In genomic region chr6:3023663-3024483, GRCh38 we compare ENCODE assay signal across 8 cellular contexts. TPM values are rescaled to one million over a fixed set of nuclear protein-coding genes. Genes with fewer than 3 reads are reported as not detected.
DNase-seq lines count a peak whose midpoint lies in the region; ATAC-seq, FAIRE-seq and TF ChIP-seq lines count a peak whose summit lies in the region.

No MANE protein-coding gene starts in this region.

- H3K4me3 Mint-ChIP-seq in IgD-negative memory B cell, result peak overlapping the region; percentile 88 to 93 (median 91)
- peak overlapping the region; percentile 73 for H3K4me3 Mint-ChIP-seq in activated naive CD4-positive, alpha-beta T cell treated with anti-CD3 and anti-CD28 coated beads, Interleukin-2, amount 10 ng/mL, durations not matched to agents 7 days and 5 days

- H3K36me3 Mint-ChIP-seq in IgD-negative memory B cell, result peaks cover 4% of the 10 kb centered on the region
- peaks cover 27% of the 10 kb centered on the region for H3K36me3 Mint-ChIP-seq in activated naive CD4-positive, alpha-beta T cell treated with anti-CD3 and anti-CD28 coated beads, Interleukin-2, amount 10 ng/mL, durations not matched to agents 7 days and 5 days

- ATAC-seq in GM21619 (IDR thresholded peaks at IDR 0.05; ENCODE audit: unreplicated experiment) (peak; percentile 79), heart left ventricle (peak; percentile 93 to 99 (median 98))

- peaks cover 22% of the 10 kb centered on the region for H3K79me2 ChIP-seq in DOHH2 (ENCODE audit: control insufficient read depth, low read length)

- 19 to 41% (median 33%) methylated on average over 23 to 32 of the region's 32 CpGs for WGBS in heart left ventricle, 4 donors

- peaks cover 31 to 47% (median 47%) of the 10 kb centered on the region in 3 donors for H3K4me1 Mint-ChIP-seq in IgD-negative memory B cell
- H3K4me1 Mint-ChIP-seq in activated naive CD4-positive, alpha-beta T cell treated with anti-CD3 and anti-CD28 coated beads, Interleukin-2, amount 10 ng/mL, durations not matched to agents 7 days and 5 days, result peaks cover 79% of the 10 kb centered on the region

- peaks cover 76% of the 10 kb centered on the region for H3K4me1 ChIP-seq in DOHH2 (ENCODE audit: control insufficient read depth, low read length)
- peaks cover 0 to 62% (median 20%) of the 10 kb centered on the region in 12 donors for H3K4me1 ChIP-seq in heart left ventricle

- H3K36me3 ChIP-seq in DOHH2 (ENCODE audit: control insufficient read depth, low read length) (peaks cover 13% of the 10 kb centered on the region), heart left ventricle (peaks cover 0 to 25% (median 18%) of the 10 kb centered on the region in 9 donors)

- peak overlapping the region; percentile 80 for H3K4me2 ChIP-seq in DOHH2 (ENCODE audit: low read length)

- peak in 1 of 2 donors; percentile 75 for TF ChIP-seq POLR2A in heart left ventricle (IDR thresholded peaks at IDR 0.05)

- H3F3A ChIP-seq in DOHH2 (ENCODE audit: control insufficient read depth, insufficient read depth), result peaks cover 36% of the 10 kb centered on the region

- peak overlapping the region; percentile 65 to 91 (median 76) for H3K27ac Mint-ChIP-seq in IgD-negative memory B cell
- peak overlapping the region; percentile 91 for H3K27ac Mint-ChIP-seq in activated naive CD4-positive, alpha-beta T cell treated with anti-CD3 and anti-CD28 coated beads, Interleukin-2, amount 10 ng/mL, durations not matched to agents 7 days and 5 days

- H3K9me3 ChIP-seq in DOHH2 (ENCODE audit: control insufficient read depth, insufficient read depth, low read length) (peaks cover 3% of the 10 kb centered on the region; the same call in 1 of the 2 replicates), heart left ventricle (peaks cover 0 to 3% (median 0%) of the 10 kb centered on the region in 12 donors)

- H3K27me3 Mint-ChIP-seq in IgD-negative memory B cell, result no peaks in the 10 kb centered on the region
- no peaks in the 10 kb centered on the region for H3K27me3 Mint-ChIP-seq in activated naive CD4-positive, alpha-beta T cell treated with anti-CD3 and anti-CD28 coated beads, Interleukin-2, amount 10 ng/mL, durations not matched to agents 7 days and 5 days

- CTCF ChIA-PET in activated naive CD4-positive, alpha-beta T cell treated with anti-CD3 and anti-CD28 coated beads, Interleukin-2, amount 10 ng/mL, durations not matched to agents 7 days and 5 days (lab: Charles Lee), result interaction anchor here (0.7 to 1.5 kb wide), 6 partner anchors 16 to 233 kb away, joined by 3 to 6 read pairs (median 3); no protein-coding TSS in a partner anchor

- peak; percentile 95 for DNase-seq in SK-MEL-5 (ENCODE audit: low read depth, low spot score)
- peak; percentile 92 for DNase-seq in activated naive CD4-positive, alpha-beta T cell treated with anti-CD3 and anti-CD28 coated beads, Interleukin-2, amount 10 ng/mL, durations not matched to agents 7 days and 5 days
- peak; percentile 94 to 98 (median 96) for DNase-seq in heart left ventricle
- peak; percentile 37 for DNase-seq in putamen (ENCODE audit: low spot score)
- peak; percentile 94 for DNase-seq in urothelium cell line (ENCODE audit: low spot score)

- TF ChIP-seq CTCF in DOHH2 (IDR thresholded peaks at IDR 0.05; ENCODE audit: low read depth, low read length, poor library complexity, severe bottlenecking) (no peak), heart left ventricle (IDR thresholded peaks at IDR 0.05) (no peak)

- H3K27ac ChIP-seq in DOHH2 (ENCODE audit: low read depth, low read length) (peak overlapping the region; percentile 98), heart left ventricle (peak overlapping the region; percentile 78 to 97 (median 91))

- no peaks in the 10 kb centered on the region for H3K9me3 Mint-ChIP-seq in IgD-negative memory B cell
- no peaks in the 10 kb centered on the region for H3K9me3 Mint-ChIP-seq in activated naive CD4-positive, alpha-beta T cell treated with anti-CD3 and anti-CD28 coated beads, Interleukin-2, amount 10 ng/mL, durations not matched to agents 7 days and 5 days

- no peaks in the 10 kb centered on the region for H3K9me2 ChIP-seq in DOHH2 (replicated peaks; ENCODE audit: control insufficient read depth, low read length)

- peak overlapping the region; percentile 85 for H3K4me3 ChIP-seq in DOHH2 (ENCODE audit: low read length)
- peak overlapping the region; percentile 28 to 69 (median 54) for H3K4me3 ChIP-seq in heart left ventricle

- H3K27me3 ChIP-seq in DOHH2 (ENCODE audit: control insufficient read depth, low read length), result no peaks in the 10 kb centered on the region
- no peaks in the 10 kb centered on the region for H3K27me3 ChIP-seq in heart left ventricle

- FAIRE-seq in urothelium cell line (lab: Jason Lieb, UNC), result no peak

- in situ Hi-C loops in SK-MEL-5 (cut with HindIII; ENCODE audit: low pct_unique_long_range_greater_than_20kb, low sequenced_read_pairs), result no loop called here

- H4K20me1 ChIP-seq in DOHH2 (ENCODE audit: control insufficient read depth, insufficient read depth, low read depth, low read length), result no peaks in the 10 kb centered on the region

- intact Hi-C loops in heart left ventricle (cut with DNase I), result loop anchor here in 3 of 10 donors (1.0 to 2.0 kb wide), 3 partner anchors 22 to 29 kb away; partner anchors contain the start of gene NQO2 (in 1 of the 3)

RNA-seq across cellular contexts. Expression of gene NQO2, which starts 24.2 kb away (rescaled TPM):
- polyA plus RNA-seq in IgD-negative memory B cell (27.6 TPM), heart left ventricle (10 to 100 TPM; 40.8 to 85.4 TPM)
- 35.8 and 40.0 TPM in 2 replicates for total RNA-seq in SK-MEL-5 (2014; rRNA removed; shearing (Covaris generic))
- 40.9 and 50.6 TPM in 2 replicates for polyA plus RNA-seq in SK-MEL-5 (2015; cell fraction: cytosol; rRNA removed)
- polyA plus RNA-seq in SK-MEL-5 (2015; cell fraction: nucleus; rRNA removed), result 57.2 and 74.0 TPM in 2 replicates
- 10 to 100 TPM; 37.0 to 76.0 (median 62.8) TPM for total RNA-seq in heart left ventricle

RNA-seq across cellular contexts. Expression of gene RIPK1, which starts 44.4 kb away (rescaled TPM):
- 13.0 TPM for polyA plus RNA-seq in IgD-negative memory B cell
- 28.3 and 29.6 TPM in 2 replicates for total RNA-seq in SK-MEL-5 (2014; rRNA removed; shearing (Covaris generic))
- 23.3 and 29.6 TPM in 2 replicates for polyA plus RNA-seq in SK-MEL-5 (2015; cell fraction: cytosol; rRNA removed)
- polyA plus RNA-seq in SK-MEL-5 (2015; cell fraction: nucleus; rRNA removed), result 34.0 and 37.4 TPM in 2 replicates
- 10 to 100 TPM in 3 of 9 donors, 1 to 10 TPM in 6; 5.3 to 16.3 (median 7.1) TPM for total RNA-seq in heart left ventricle
- polyA plus RNA-seq in heart left ventricle, result 1 to 10 TPM; 5.5 to 8.0 TPM

RNA-seq across cellular contexts. Expression of gene SERPINB6, which starts 52.5 kb away (rescaled TPM):
- 77.8 TPM for polyA plus RNA-seq in IgD-negative memory B cell
- 63.8 and 65.5 TPM in 2 replicates for total RNA-seq in SK-MEL-5 (2014; rRNA removed; shearing (Covaris generic))
- 106 and 119 TPM in 2 replicates for polyA plus RNA-seq in SK-MEL-5 (2015; cell fraction: cytosol; rRNA removed)
- polyA plus RNA-seq in SK-MEL-5 (2015; cell fraction: nucleus; rRNA removed), result 95.9 and 122 TPM in 2 replicates
- total RNA-seq in heart left ventricle, result 100 to 1,000 TPM; 168 to 246 (median 188) TPM
- polyA plus RNA-seq in heart left ventricle, result 100 to 1,000 TPM; 146 to 157 TPM

Comparison
In these comparisons a context has a peak if more than half of its experiments do, and no peak if none do; other contexts are left out.
1. Peak in every context shown above with its lines: DNase-seq, ATAC-seq, H3K4me3 ChIP-seq and H3K27ac ChIP-seq.
2. DNase-seq: peak in every context shown above with its lines; median percentile 96 in heart left ventricle; 95 in SK-MEL-5; 94 in urothelium cell line; 92 in activated naive CD4-positive, alpha-beta T cell treated with anti-CD3 and anti-CD28 coated beads, Interleukin-2, amount 10 ng/mL, durations not matched to agents 7 days and 5 days; 37 in putamen.